ENCODE assay signal across 10 cellular contexts in genomic region chr1:39646232-39647081, GRCh38. TPM values are rescaled to one million over a fixed set of nuclear protein-coding genes. Genes with fewer than 3 reads are reported as not detected.
A peak's percentile ranks its signal among the peaks of the same experiment; 100 is the strongest.
DNase-seq lines count a peak whose midpoint lies in the region; ATAC-seq and TF ChIP-seq lines count a peak whose summit lies in the region.
"Had no signal": no experiment of that assay in that cellular context is flagged by ENCODE, and none has a peak within 500 bp of the region (broad histone marks: within the 10 kb centered on the region; RNA-seq: fewer than 3 reads in every experiment).

No MANE protein-coding gene starts in this region.

- intact Hi-C loops in ascending aorta (cut with DNase I): loop anchor here (10.0 kb wide), 1 partner anchor 552 kb away; no protein-coding TSS in a partner anchor

- H3K9me3 Mint-ChIP-seq in endothelial cell (ENCODE audit: unreplicated experiment): no peaks in the 10 kb centered on the region
- H3K9me3 Mint-ChIP-seq: activated naive CD4-positive, alpha-beta T cell treated with anti-CD3 and anti-CD28 coated beads, Interleukin-2, amount 50 U/mL, for 72 hours; natural killer cell had no signal

- H3K9me2 ChIP-seq in GM23248 (ENCODE audit: insufficient read depth) (no peaks in the 10 kb centered on the region), hepatocyte (replicated peaks; ENCODE audit: insufficient read depth) (no peaks in the 10 kb centered on the region)

- no peaks in the 10 kb centered on the region for H3F3A ChIP-seq in GM23248 (ENCODE audit: insufficient read depth)
- H3F3A ChIP-seq in smooth muscle cell (ENCODE audit: low read depth): peaks cover 12% of the 10 kb centered on the region

- H3K27me3 ChIP-seq in GM23248 (replicated peaks; ENCODE audit: insufficient read depth) (no peaks in the 10 kb centered on the region), ascending aorta (no peaks in the 10 kb centered on the region), hepatocyte (no peaks in the 10 kb centered on the region), smooth muscle cell (ENCODE audit: low read depth) (no peaks in the 10 kb centered on the region)

- no peak overlapping the region for H3K4me3 Mint-ChIP-seq in endothelial cell (ENCODE audit: unreplicated experiment)
- H3K4me3 Mint-ChIP-seq: natural killer cell had no signal

- H3K36me3 ChIP-seq in GM23248 (ENCODE audit: low read depth): no peaks in the 10 kb centered on the region
- no peaks in the 10 kb centered on the region for H3K36me3 ChIP-seq in ascending aorta
- H3K36me3 ChIP-seq in hepatocyte (replicated peaks; ENCODE audit: insufficient read depth, low read depth): no peaks in the 10 kb centered on the region
- no peaks in the 10 kb centered on the region for H3K36me3 ChIP-seq in smooth muscle cell (ENCODE audit: low read depth)

- no peak overlapping the region for H3K9ac ChIP-seq in GM23248
- no peak overlapping the region for H3K9ac ChIP-seq in smooth muscle cell (ENCODE audit: low read depth)

- peak in 1 of 3 experiments; percentile 3 for TF ChIP-seq CTCF in ascending aorta (IDR thresholded peaks at IDR 0.05)
- TF ChIP-seq CTCF in hepatocyte (IDR thresholded peaks at IDR 0.05; ENCODE audit: poor library complexity): no peak
- TF ChIP-seq CTCF in smooth muscle cell (IDR thresholded peaks at IDR 0.05; ENCODE audit: borderline replicate concordance, insufficient read depth, poor library complexity, severe bottlenecking): no peak
- no peak for TF ChIP-seq CTCF in endothelial cell (IDR thresholded peaks at IDR 0.05; ENCODE audit: unreplicated experiment)

- peaks cover 5% of the 10 kb centered on the region for H3K4me1 Mint-ChIP-seq in endothelial cell (ENCODE audit: unreplicated experiment)
- H3K4me1 Mint-ChIP-seq: natural killer cell had no signal

- in situ Hi-C loops in GM23248 (cut with MboI): no loop called here

- peaks cover 20% of the 10 kb centered on the region for H3K4me1 ChIP-seq in GM23248 (ENCODE audit: insufficient read depth)
- H3K4me1 ChIP-seq in ascending aorta: peaks cover 6 to 32% of the 10 kb centered on the region in 2 donors
- peaks cover 15% of the 10 kb centered on the region for H3K4me1 ChIP-seq in hepatocyte (ENCODE audit: insufficient read depth)
- H3K4me1 ChIP-seq in smooth muscle cell (ENCODE audit: low read depth): peaks cover 11% of the 10 kb centered on the region

- no peaks in the 10 kb centered on the region for H4K20me1 ChIP-seq in GM23248 (ENCODE audit: insufficient read depth)
- H4K20me1 ChIP-seq in hepatocyte (ENCODE audit: insufficient read depth, poor library complexity, severe bottlenecking): no peaks in the 10 kb centered on the region
- H4K20me1 ChIP-seq in smooth muscle cell (ENCODE audit: low read depth): no peaks in the 10 kb centered on the region

- no peaks in the 10 kb centered on the region for H3K9me3 ChIP-seq in GM23248 (ENCODE audit: low read depth)
- H3K9me3 ChIP-seq in ascending aorta: no peaks in the 10 kb centered on the region
- H3K9me3 ChIP-seq in hepatocyte (ENCODE audit: low read depth): no peaks in the 10 kb centered on the region
- H3K9me3 ChIP-seq in smooth muscle cell (replicated peaks; ENCODE audit: low read depth): no peaks in the 10 kb centered on the region

- H3K4me2 ChIP-seq in GM23248 (ENCODE audit: unreplicated experiment) (no peak overlapping the region), hepatocyte (peak overlapping the region; percentile 62), smooth muscle cell (peak overlapping the region; percentile 73)

- DNase-seq in GM23248 (peak; percentile 64), ascending aorta (ENCODE audit: low spot score in 2 of 2) (peak in 1 of 2 donors; percentile 76), hepatocyte (ENCODE audit: low spot score) (peak; percentile 76), smooth muscle cell (lab: John Stamatoyannopoulos, UW; ENCODE audit: unreplicated experiment) (peak; percentile 54), endothelial cell (ENCODE audit: low spot score) (no peak)
- no peak for DNase-seq in stimulated activated naive CD4-positive, alpha-beta T cell treated with Interleukin-2 at 50 U/mL for 16 hours (lab: John Stamatoyannopoulos, UW)
- DNase-seq: natural killer cell had no signal

- no peak for ATAC-seq in GM18858 (IDR thresholded peaks at IDR 0.05; ENCODE audit: unreplicated experiment)
- ATAC-seq in HG03280 (IDR thresholded peaks at IDR 0.05; ENCODE audit: unreplicated experiment): no peak
- ATAC-seq: activated naive CD4-positive, alpha-beta T cell treated with anti-CD3 and anti-CD28 coated beads, Interleukin-2, amount 50 U/mL, for 72 hours; natural killer cell had no signal

- H3K27ac ChIP-seq in GM23248 (no peak overlapping the region), ascending aorta (peak overlapping the region; percentile 96 to 98), hepatocyte (peak overlapping the region; percentile 79), smooth muscle cell (ENCODE audit: low read depth) (peak overlapping the region; percentile 74)

- no peak overlapping the region for H3K27ac Mint-ChIP-seq in endothelial cell (ENCODE audit: unreplicated experiment)
- H3K27ac Mint-ChIP-seq: natural killer cell had no signal

- no peak overlapping the region for H3K4me3 ChIP-seq in GM23248
- no peak overlapping the region for H3K4me3 ChIP-seq in ascending aorta
- no peak overlapping the region for H3K4me3 ChIP-seq in hepatocyte
- no peak overlapping the region for H3K4me3 ChIP-seq in smooth muscle cell

- no peaks in the 10 kb centered on the region for H3K36me3 Mint-ChIP-seq in endothelial cell (ENCODE audit: low read depth, unreplicated experiment)
- H3K36me3 Mint-ChIP-seq: activated naive CD4-positive, alpha-beta T cell treated with anti-CD3 and anti-CD28 coated beads, Interleukin-2, amount 50 U/mL, for 72 hours; natural killer cell had no signal

- H2AFZ ChIP-seq in GM23248: peak overlapping the region; percentile 22; the same call in 1 of the 2 replicates
- no peak overlapping the region for H2AFZ ChIP-seq in hepatocyte
- peak overlapping the region; percentile 47 for H2AFZ ChIP-seq in smooth muscle cell (ENCODE audit: low read depth)

- no peaks in the 10 kb centered on the region for H3K79me2 ChIP-seq in GM23248 (ENCODE audit: insufficient read depth)
- H3K79me2 ChIP-seq in hepatocyte: no peaks in the 10 kb centered on the region
- H3K79me2 ChIP-seq in smooth muscle cell (ENCODE audit: low read depth): no peaks in the 10 kb centered on the region

- peaks cover 8% of the 10 kb centered on the region for H3K27me3 Mint-ChIP-seq in endothelial cell (ENCODE audit: unreplicated experiment)

- 17 to 24% methylated on average over 11 to 12 of the region's 12 CpGs for WGBS in GM23248 (ENCODE audit: low coverage in 1 of 2, low lambda C conversion rate in 2 of 2, missing lambda C conversion rate in 2 of 2), 2 experiments
- WGBS in hepatocyte (ENCODE audit: low lambda C conversion rate, missing lambda C conversion rate): 31% methylated on average over 12 of the region's 12 CpGs
- 19% methylated on average over 12 of the region's 12 CpGs for WGBS in smooth muscle cell (ENCODE audit: low lambda C conversion rate)

RNA-seq across cellular contexts. Expression of gene HEYL, which starts 7.0 kb away (rescaled TPM):
- not detected in 2 replicates for total RNA-seq in GM23248 (2014; rRNA removed; shearing (Covaris generic))
- polyA plus RNA-seq in GM23248 (2016; fragmentation: Nextera tagmentation; extraction: Ambion mirVana): not detected in 2 replicates
- 34.0 TPM for total RNA-seq in ascending aorta
- total RNA-seq in hepatocyte: 9.0 and 10.9 TPM in 2 replicates
- 17.9 and 24.8 TPM in 2 replicates for polyA plus RNA-seq in hepatocyte
- 5.1 and 7.8 TPM in 2 replicates for total RNA-seq in smooth muscle cell
- 12.2 and 16.5 TPM in 2 replicates for polyA plus RNA-seq in smooth muscle cell
- 1.3 TPM for total RNA-seq in endothelial cell (ENCODE audit: unreplicated experiment)
- total RNA-seq: natural killer cell had no signal

RNA-seq across cellular contexts. Expression of gene NT5C1A, which starts 25.4 kb away (rescaled TPM):
- total RNA-seq in GM23248 (2014; rRNA removed; shearing (Covaris generic)): not detected in 2 replicates
- polyA plus RNA-seq in GM23248 (2016; fragmentation: Nextera tagmentation; extraction: Ambion mirVana) (not detected in 2 replicates), hepatocyte (1.0 and 1.8 TPM in 2 replicates), smooth muscle cell (not detected in 2 replicates)
- total RNA-seq in ascending aorta (not detected), hepatocyte (2.1 and 5.1 TPM in 2 replicates), smooth muscle cell (not detected in 2 replicates), endothelial cell (ENCODE audit: unreplicated experiment) (not detected)
- total RNA-seq: natural killer cell had no signal

RNA-seq across cellular contexts. Expression of gene HPCAL4, which starts 44.8 kb away (rescaled TPM):
- not detected in 2 replicates for total RNA-seq in GM23248 (2014; rRNA removed; shearing (Covaris generic))
- polyA plus RNA-seq in GM23248 (2016; fragmentation: Nextera tagmentation; extraction: Ambion mirVana) (not detected in 2 replicates), hepatocyte (12.6 and 13.8 TPM in 2 replicates), smooth muscle cell (0.17 TPM in 1 of 2 replicates, not detected in the other)
- total RNA-seq in ascending aorta (not detected), hepatocyte (14.2 and 15.8 TPM in 2 replicates), smooth muscle cell (0.04 and 0.22 TPM in 2 replicates), endothelial cell (ENCODE audit: unreplicated experiment) (not detected)

Comparison
In these comparisons a context has a peak if more than half of its experiments do, and no peak if none do; other contexts are left out.
1. DNase-seq: peak in GM23248 (single experiment), hepatocyte (single experiment) and smooth muscle cell (single experiment); none in endothelial cell (single experiment) and stimulated activated naive CD4-positive, alpha-beta T cell treated with Interleukin-2 at 50 U/mL for 16 hours (single experiment).
2. RNA of gene HPCAL4, which starts 44.8 kb away (total RNA-seq): 14.2 to 15.8 TPM in hepatocyte; 0.04 to 0.22 TPM in smooth muscle cell, not detected in endothelial cell (single experiment), not detected in GM23248 and not detected in ascending aorta (single experiment); every median in the first group is over 10 times any median in the second.